Comparison of ENCODE assay signal across 22 cellular contexts in the genomic region with DNA sequence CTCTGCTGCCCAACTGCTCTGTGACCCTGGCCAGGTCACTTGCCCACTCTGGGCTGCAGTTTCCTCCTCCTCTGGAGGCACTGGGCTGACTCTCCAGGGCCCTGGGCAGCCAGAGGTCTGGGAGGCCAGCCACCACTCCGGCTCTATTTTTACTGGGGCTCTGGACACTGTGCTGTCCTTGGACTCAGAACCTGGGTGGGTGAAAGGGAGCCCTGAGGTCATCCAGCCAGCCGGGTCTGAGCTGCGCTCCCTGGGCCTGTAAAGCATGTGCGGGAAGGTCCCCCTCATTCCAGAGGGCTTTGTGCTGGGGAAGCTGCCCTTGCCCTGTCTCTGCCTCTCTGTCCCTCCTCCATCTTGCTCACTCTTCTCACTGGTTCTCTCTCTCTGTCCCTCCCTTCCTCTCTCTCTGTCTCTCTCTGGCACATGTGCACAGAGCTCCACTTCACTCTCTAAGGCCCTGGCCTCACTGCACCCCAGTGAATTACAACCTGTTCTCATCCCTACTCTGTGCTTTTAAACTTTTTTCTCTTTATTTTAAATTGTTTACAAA. TPM values are rescaled to one million over a fixed set of nuclear protein-coding genes. Genes with fewer than 3 reads are reported as not detected.
A peak's percentile ranks its signal among the peaks of the same experiment; 100 is the strongest.
DNase-seq lines count a peak whose midpoint lies in the region; FAIRE-seq and TF ChIP-seq lines count a peak whose summit lies in the region.
"Had no signal": no experiment of that assay in that cellular context is flagged by ENCODE, and none has a peak within 500 bp of the region (broad histone marks: within the 10 kb centered on the region; RNA-seq: fewer than 3 reads in every experiment).

No MANE protein-coding gene starts in this region.

- TF ChIP-seq CTCF in Calu3 (IDR thresholded peaks at IDR 0.05; ENCODE audit: unreplicated experiment) (no peak), astrocyte (IDR thresholded peaks at IDR 0.05; ENCODE audit: insufficient read depth, low read depth, low read length) (no peak), sigmoid colon (IDR thresholded peaks at IDR 0.05) (no peak)

- no peak overlapping the region for H2AFZ ChIP-seq in astrocyte (ENCODE audit: low read depth, low read length)

- H3K36me3 Mint-ChIP-seq in Calu3 (ENCODE audit: insufficient read depth, unreplicated experiment) (peaks cover 5% of the 10 kb centered on the region), astrocyte (ENCODE audit: low read depth, unreplicated experiment) (no peaks in the 10 kb centered on the region)
- no peaks in the 10 kb centered on the region for H3K36me3 Mint-ChIP-seq in CD4-positive, alpha-beta memory T cell
- H3K36me3 Mint-ChIP-seq: activated CD8-positive, alpha-beta memory T cell treated with anti-CD3 and anti-CD28 coated beads, Interleukin-2, amount 10 ng/mL, durations not matched to agents 7 days and 5 days; naive thymus-derived CD4-positive, alpha-beta T cell had no signal

- peaks cover 3% of the 10 kb centered on the region for H3K27me3 ChIP-seq in astrocyte (ENCODE audit: insufficient read depth, low read length)
- H3K27me3 ChIP-seq in sigmoid colon = no peaks in the 10 kb centered on the region
- H3K27me3 ChIP-seq in CD4-positive, alpha-beta memory T cell (ENCODE audit: insufficient read depth, low read length) = no peaks in the 10 kb centered on the region
- H3K27me3 ChIP-seq: right lobe of liver, upper lobe of left lung had no signal

- no peaks in the 10 kb centered on the region for H4K20me1 ChIP-seq in astrocyte (ENCODE audit: insufficient read depth, low read length)

- H3K79me2 ChIP-seq in astrocyte (ENCODE audit: insufficient read depth, low read length) = no peaks in the 10 kb centered on the region

- H3K4me1 ChIP-seq in astrocyte (ENCODE audit: insufficient read depth, low read length) (peaks cover 12% of the 10 kb centered on the region), sigmoid colon (peaks cover 0 to 77% (median 60%) of the 10 kb centered on the region in 4 donors)
- H3K4me1 ChIP-seq in CD4-positive, alpha-beta memory T cell (ENCODE audit: insufficient read depth, low read length) = no peaks in the 10 kb centered on the region
- H3K4me1 ChIP-seq: right lobe of liver had no signal

- no peak overlapping the region for H3K4me3 Mint-ChIP-seq in Calu3 (ENCODE audit: low read depth, unreplicated experiment)
- H3K4me3 Mint-ChIP-seq in astrocyte (ENCODE audit: unreplicated experiment) = no peak overlapping the region
- H3K4me3 Mint-ChIP-seq in CD4-positive, alpha-beta memory T cell = no peak overlapping the region
- H3K4me3 Mint-ChIP-seq: activated CD8-positive, alpha-beta memory T cell treated with anti-CD3 and anti-CD28 coated beads, Interleukin-2, amount 10 ng/mL, durations not matched to agents 7 days and 5 days; naive thymus-derived CD4-positive, alpha-beta T cell had no signal

- H3K9ac ChIP-seq in astrocyte (ENCODE audit: low read length) = no peak overlapping the region

- WGBS in sigmoid colon, 2 donors = 70% methylated on average over 4 of the region's 4 CpGs

- H3K27ac Mint-ChIP-seq in Calu3 (ENCODE audit: unreplicated experiment) = peak overlapping the region; percentile 74
- H3K27ac Mint-ChIP-seq in astrocyte (ENCODE audit: unreplicated experiment) = peak overlapping the region; percentile 42
- H3K27ac Mint-ChIP-seq in CD4-positive, alpha-beta memory T cell = peak overlapping the region in 1 of 7 donors; percentile 50
- H3K27ac Mint-ChIP-seq: activated CD8-positive, alpha-beta memory T cell treated with anti-CD3 and anti-CD28 coated beads, Interleukin-2, amount 10 ng/mL, durations not matched to agents 7 days and 5 days had no signal

- POLR2A ChIA-PET in CD4-positive, alpha-beta memory T cell (lab: Charles Lee; ENCODE audit: partially characterized antibody) = no interaction called here

- TF ChIP-seq POLR2A in sigmoid colon (IDR thresholded peaks at IDR 0.05) = no peak

- no peaks in the 10 kb centered on the region for H3K27me3 Mint-ChIP-seq in Calu3 (ENCODE audit: unreplicated experiment)
- peaks cover 7% of the 10 kb centered on the region for H3K27me3 Mint-ChIP-seq in astrocyte (ENCODE audit: low read depth, unreplicated experiment)
- peaks cover 2 to 10% of the 10 kb centered on the region in 2 donors for H3K27me3 Mint-ChIP-seq in CD4-positive, alpha-beta memory T cell

- H3K9me3 ChIP-seq in astrocyte (ENCODE audit: insufficient read depth, low read depth, low read length) = no peaks in the 10 kb centered on the region
- no peaks in the 10 kb centered on the region for H3K9me3 ChIP-seq in sigmoid colon
- H3K9me3 ChIP-seq in CD4-positive, alpha-beta memory T cell (ENCODE audit: control insufficient read depth in 1 of 2, low read length in 2 of 2) = no peaks in the 10 kb centered on the region
- H3K9me3 ChIP-seq: right lobe of liver, upper lobe of left lung had no signal

- H3K27ac ChIP-seq in astrocyte (ENCODE audit: low read depth, low read length) (no peak overlapping the region), sigmoid colon (peak overlapping the region; percentile 72 to 86 (median 82))
- H3K27ac ChIP-seq in CD4-positive, alpha-beta memory T cell (ENCODE audit: low read depth, low read length) = no peak overlapping the region
- H3K27ac ChIP-seq: right lobe of liver, upper lobe of left lung had no signal

- no peak overlapping the region for H3K4me3 ChIP-seq in astrocyte (ENCODE audit: insufficient read depth, low read depth, low read length)
- no peak overlapping the region for H3K4me3 ChIP-seq in sigmoid colon
- no peak overlapping the region for H3K4me3 ChIP-seq in CD4-positive, alpha-beta memory T cell (ENCODE audit: low read length in 2 of 2)
- H3K4me3 ChIP-seq: right lobe of liver, upper lobe of left lung had no signal

- H3K4me1 Mint-ChIP-seq in Calu3 (ENCODE audit: low read depth, unreplicated experiment) (peaks cover 52% of the 10 kb centered on the region), astrocyte (ENCODE audit: low read depth, unreplicated experiment) (peaks cover 12% of the 10 kb centered on the region)
- H3K4me1 Mint-ChIP-seq in CD4-positive, alpha-beta memory T cell = no peaks in the 10 kb centered on the region
- H3K4me1 Mint-ChIP-seq: activated CD8-positive, alpha-beta memory T cell treated with anti-CD3 and anti-CD28 coated beads, Interleukin-2, amount 10 ng/mL, durations not matched to agents 7 days and 5 days had no signal

- intact Hi-C loops in Calu3 (cut with micrococcal nuclease; ENCODE audit: unreplicated experiment) (no loop called here), sigmoid colon (cut with DNase I) (no loop called here)
- intact Hi-C loops in CD4-positive, alpha-beta memory T cell (cut with micrococcal nuclease) = no loop called here

- H3K9me3 Mint-ChIP-seq in Calu3 (ENCODE audit: low read depth, unreplicated experiment) = no peaks in the 10 kb centered on the region
- H3K9me3 Mint-ChIP-seq in astrocyte (ENCODE audit: unreplicated experiment) = no peaks in the 10 kb centered on the region
- H3K9me3 Mint-ChIP-seq in CD4-positive, alpha-beta memory T cell = no peaks in the 10 kb centered on the region
- H3K9me3 Mint-ChIP-seq: naive thymus-derived CD4-positive, alpha-beta T cell had no signal

- no TSS peak for BruUV-seq in Calu3 (replicated peaks; lab: Mats Ljungman, UMichigan)

- H3K36me3 ChIP-seq in astrocyte (ENCODE audit: insufficient read depth, low read length) (no peaks in the 10 kb centered on the region), sigmoid colon (no peaks in the 10 kb centered on the region)
- H3K36me3 ChIP-seq in CD4-positive, alpha-beta memory T cell (ENCODE audit: insufficient read depth, low read length) = no peaks in the 10 kb centered on the region
- H3K36me3 ChIP-seq: right lobe of liver, upper lobe of left lung had no signal

- FAIRE-seq in astrocyte (lab: Jason Lieb, UNC) = no peak
- FAIRE-seq: G401.6, H54 had no signal

- CTCF ChIA-PET in Calu3 (lab: Charles Lee) = no interaction called here
- CTCF ChIA-PET in CD4-positive, alpha-beta memory T cell (lab: Charles Lee; ENCODE audit: partially characterized antibody) = interaction anchor here (1.9 kb wide), 1 partner anchor 10 kb away, joined by 9 read pairs; no protein-coding TSS in a partner anchor

- TF ChIP-seq EP300 in sigmoid colon (IDR thresholded peaks at IDR 0.05) = no peak

- no peak overlapping the region for H3K4me2 ChIP-seq in astrocyte (ENCODE audit: low read length)

- DNase-seq in Calu3 (no peak), astrocyte (ENCODE audit: low read depth) (no peak), left kidney (ENCODE audit: low read depth, low spot score) (peak; percentile 28), sigmoid colon (no peak), kidney glomerular epithelial cell (lab: John Stamatoyannopoulos, UW) (no peak), NCI-H2227 (lab: John Stamatoyannopoulos, UW; ENCODE audit: unreplicated experiment) (no peak)
- DNase-seq in CD4-positive, alpha-beta memory T cell = no peak
- no peak for DNase-seq in activated effector memory CD4-positive, alpha-beta T cell treated with anti-CD3 and anti-CD28 coated beads, Interleukin-2, amount 50 U/mL, for 16 hours
- DNase-seq: activated CD8-positive, alpha-beta memory T cell treated with anti-CD3 and anti-CD28 coated beads, Interleukin-2, amount 10 ng/mL, durations not matched to agents 7 days and 5 days; COR-L47; hippocampal formation; MV-4-11; naive thymus-derived CD4-positive, alpha-beta T cell; NCI-H82; stimulated activated CD4-positive, alpha-beta T cell treated with anti-CD3 and anti-CD28 coated beads, Interleukin-4, amount 100 ng/mL, for 24 hours; T-helper 2 cell had no signal

RNA-seq across cellular contexts. Expression of a gene that starts 24.6 kb away (rescaled TPM):
- total RNA-seq in Calu3 (2022) = 0.37 TPM in 1 of 2 replicates, not detected in the other
- not detected in 2 replicates for total RNA-seq in astrocyte
- total RNA-seq in sigmoid colon = 10 to 100 TPM in 1 of 4 donors, 1 to 10 TPM in 1, under 1 TPM in 1, not detected in 1; 0.68 to 12.8 (median 1.9) TPM
- polyA plus RNA-seq in sigmoid colon = 10 to 100 TPM in 2 of 3 donors, 1 to 10 TPM in 1; 7.9 to 84.7 (median 59.4) TPM
- not detected for total RNA-seq in CD4-positive, alpha-beta memory T cell
- not detected for polyA plus RNA-seq in CD4-positive, alpha-beta memory T cell
- total RNA-seq: dermis microvascular lymphatic vessel endothelial cell had no signal
- polyA plus RNA-seq: naive thymus-derived CD4-positive, alpha-beta T cell had no signal

RNA-seq across cellular contexts. Expression of a gene that starts 51.9 kb away (rescaled TPM):
- total RNA-seq in Calu3 (2022) (0.10 and 0.14 TPM in 2 replicates), astrocyte (0.16 and 0.17 TPM in 2 replicates), sigmoid colon (10 to 100 TPM in 3 of 4 donors, 1 to 10 TPM in 1; 6.6 to 22.8 (median 13.7) TPM)
- polyA plus RNA-seq in sigmoid colon = 10 to 100 TPM in 2 of 3 donors, 1 to 10 TPM in 1; 8.4 to 20.6 (median 12.0) TPM
- total RNA-seq in CD4-positive, alpha-beta memory T cell = not detected
- polyA plus RNA-seq in CD4-positive, alpha-beta memory T cell = under 1 TPM in 1 of 2 donors, not detected in 1; 0.13 TPM
- total RNA-seq: dermis microvascular lymphatic vessel endothelial cell, left lobe of liver had no signal

RNA-seq across cellular contexts. Expression of a gene that starts 55.8 kb away (rescaled TPM):
- total RNA-seq in Calu3 (2022) (24.0 and 39.9 TPM in 2 replicates), astrocyte (5.9 and 7.6 TPM in 2 replicates), sigmoid colon (10 to 100 TPM; 15.8 to 28.2 (median 17.0) TPM)
- polyA plus RNA-seq in sigmoid colon = 10 to 100 TPM in 1 of 3 donors, 1 to 10 TPM in 2; 4.2 to 24.3 (median 7.9) TPM
- total RNA-seq in CD4-positive, alpha-beta memory T cell = 10 to 100 TPM; 50.6 to 52.0 TPM
- polyA plus RNA-seq in CD4-positive, alpha-beta memory T cell = 10 to 100 TPM in 1 of 2 donors, 1 to 10 TPM in 1; 8.5 to 24.1 TPM

Comparison
In these comparisons a context has a peak if more than half of its experiments do, and no peak if none do; other contexts are left out.
1. H3K27ac ChIP-seq: peak in sigmoid colon (4 of 4); none in astrocyte (single experiment) and CD4-positive, alpha-beta memory T cell (single experiment).